ENCODE assay signal across 8 cellular contexts in the genomic region with DNA sequence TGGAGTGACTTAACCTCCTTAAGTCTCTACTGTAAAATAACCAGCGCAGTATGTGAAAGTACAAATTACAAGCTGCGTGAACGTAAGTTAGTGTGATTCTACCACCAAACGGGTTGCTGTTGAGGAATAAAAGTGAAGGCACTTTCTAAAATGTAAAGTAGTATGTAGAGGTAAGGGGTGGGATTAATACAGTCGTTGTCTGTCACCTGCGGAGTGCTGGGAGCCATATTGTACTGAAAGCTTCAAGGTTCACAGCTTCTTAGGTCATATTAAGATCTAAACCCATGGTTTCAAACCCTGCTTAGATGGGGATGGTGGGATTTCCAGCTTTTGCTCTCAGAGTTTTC. TPM values are rescaled to one million over a fixed set of nuclear protein-coding genes. Genes with fewer than 3 reads are reported as not detected.
DNase-seq lines count a peak whose midpoint lies in the region; ATAC-seq and TF ChIP-seq lines count a peak whose summit lies in the region.

No MANE protein-coding gene starts in this region.

- peak overlapping the region; percentile 96 for H3K4me2 ChIP-seq in smooth muscle cell

- peak overlapping the region; percentile 83 to 85 for H3K4me3 ChIP-seq in foreskin fibroblast (ENCODE audit: low read depth in 1 of 2, low read length in 2 of 2)
- peak overlapping the region; percentile 78 for H3K4me3 ChIP-seq in smooth muscle cell

- peaks cover 35% of the 10 kb centered on the region for H4K20me1 ChIP-seq in smooth muscle cell (ENCODE audit: low read depth)

- H3K27me3 ChIP-seq in smooth muscle cell (ENCODE audit: low read depth): no peaks in the 10 kb centered on the region

- WGBS in smooth muscle cell (ENCODE audit: low lambda C conversion rate): 13% methylated on average over 6 of the region's 6 CpGs

- peaks cover 18% of the 10 kb centered on the region for H3F3A ChIP-seq in smooth muscle cell (ENCODE audit: low read depth)

- H3K36me3 ChIP-seq in smooth muscle cell (ENCODE audit: low read depth): no peaks in the 10 kb centered on the region

- no peak for ATAC-seq in activated CD4-positive, alpha-beta T cell treated with anti-CD3 and anti-CD28 coated beads for 36 hours
- ATAC-seq in sciatic nerve: no peak
- no peak for ATAC-seq in GM21515 (IDR thresholded peaks at IDR 0.05; ENCODE audit: unreplicated experiment)

- peak overlapping the region; percentile 53 for H2AFZ ChIP-seq in smooth muscle cell (ENCODE audit: low read depth)

- H3K9me3 ChIP-seq in smooth muscle cell (replicated peaks; ENCODE audit: low read depth): no peaks in the 10 kb centered on the region

- peaks cover 42% of the 10 kb centered on the region for H3K4me1 Mint-ChIP-seq in activated CD4-positive, alpha-beta T cell treated with anti-CD3 and anti-CD28 coated beads for 36 hours

- peaks cover 46% of the 10 kb centered on the region for H3K4me1 ChIP-seq in smooth muscle cell (ENCODE audit: low read depth)

- TF ChIP-seq CTCF in foreskin fibroblast (IDR thresholded peaks at IDR 0.05; ENCODE audit: low read depth, low read length) (no peak), smooth muscle cell (IDR thresholded peaks at IDR 0.05; ENCODE audit: borderline replicate concordance, insufficient read depth, poor library complexity, severe bottlenecking) (no peak)

- peak; percentile 22 for DNase-seq in activated CD4-positive, alpha-beta T cell treated with anti-CD3 and anti-CD28 coated beads for 36 hours
- no peak for DNase-seq in activated CD4-positive, alpha-beta T cell treated with anti-CD3 and anti-CD28 coated beads for 48 hours
- DNase-seq in T follicular helper cell (ENCODE audit: low read depth): peak; percentile 0
- no peak for DNase-seq in foreskin fibroblast
- no peak for DNase-seq in smooth muscle cell (lab: John Stamatoyannopoulos, UW; ENCODE audit: unreplicated experiment)
- no peak for DNase-seq in sciatic nerve (ENCODE audit: low spot score)
- no peak for DNase-seq in SIG-M5 treated with dmso at 0.1 percent for 504 hours (lab: John Stamatoyannopoulos, UW; ENCODE audit: unreplicated experiment)

- peak overlapping the region; percentile 87 for H3K27ac ChIP-seq in smooth muscle cell (ENCODE audit: low read depth)

- H3K27me3 Mint-ChIP-seq in activated CD4-positive, alpha-beta T cell treated with anti-CD3 and anti-CD28 coated beads for 36 hours: no peaks in the 10 kb centered on the region

- CTCF ChIA-PET in activated CD4-positive, alpha-beta T cell treated with anti-CD3 and anti-CD28 coated beads for 36 hours (lab: Charles Lee): interaction anchor here (0.9 to 1.0 kb wide), 2 partner anchors 10 to 103 kb away, joined by 3 read pairs; no protein-coding TSS in a partner anchor

- H3K79me2 ChIP-seq in smooth muscle cell (ENCODE audit: low read depth): peaks cover 92% of the 10 kb centered on the region

- H3K9me3 Mint-ChIP-seq in activated CD4-positive, alpha-beta T cell treated with anti-CD3 and anti-CD28 coated beads for 36 hours (ENCODE audit: low read depth): no peaks in the 10 kb centered on the region

- peak overlapping the region; percentile 100 for H3K4me3 Mint-ChIP-seq in activated CD4-positive, alpha-beta T cell treated with anti-CD3 and anti-CD28 coated beads for 36 hours

- H3K27ac Mint-ChIP-seq in activated CD4-positive, alpha-beta T cell treated with anti-CD3 and anti-CD28 coated beads for 36 hours: peak overlapping the region; percentile 97

- intact Hi-C loops in activated CD4-positive, alpha-beta T cell treated with anti-CD3 and anti-CD28 coated beads for 36 hours (cut with DNase I, micrococcal nuclease): loop anchor here (2.0 to 10.0 kb wide), 8 partner anchors 57 to 1010 kb away; a partner anchor contains a TSS
- intact Hi-C loops in sciatic nerve (cut with DNase I): no loop called here

- peak overlapping the region; percentile 93 for H3K9ac ChIP-seq in smooth muscle cell (ENCODE audit: low read depth)

- peaks cover 10% of the 10 kb centered on the region for H3K36me3 Mint-ChIP-seq in activated CD4-positive, alpha-beta T cell treated with anti-CD3 and anti-CD28 coated beads for 36 hours (ENCODE audit: low read depth)

- POLR2A ChIA-PET in activated CD4-positive, alpha-beta T cell treated with anti-CD3 and anti-CD28 coated beads for 36 hours (lab: Charles Lee): interaction anchor here (0.6 kb wide), 1 partner anchor 204 kb away, joined by 3 read pairs; no protein-coding TSS in a partner anchor

RNA-seq across cellular contexts. Expression of a gene that starts 1.4 kb away (rescaled TPM):
- 10 to 100 TPM; 24.6 to 30.2 TPM for total RNA-seq in activated CD4-positive, alpha-beta T cell treated with anti-CD3 and anti-CD28 coated beads for 36 hours
- total RNA-seq in smooth muscle cell (57.1 and 58.0 TPM in 2 replicates), sciatic nerve (26.3 TPM)
- 42.0 and 43.5 TPM in 2 replicates for polyA plus RNA-seq in smooth muscle cell

RNA-seq across cellular contexts. Expression of a gene that starts 1.6 kb away (rescaled TPM):
- 100 to 1,000 TPM; 111 to 156 TPM for total RNA-seq in activated CD4-positive, alpha-beta T cell treated with anti-CD3 and anti-CD28 coated beads for 36 hours
- 68.7 and 104 TPM in 2 replicates for total RNA-seq in smooth muscle cell
- 58.1 and 82.1 TPM in 2 replicates for polyA plus RNA-seq in smooth muscle cell
- total RNA-seq in sciatic nerve: 80.5 TPM

RNA-seq across cellular contexts. Expression of a gene that starts 57.6 kb away (rescaled TPM):
- 10 to 100 TPM in 1 of 2 experiments, 1 to 10 TPM in 1; 9.9 to 11.1 TPM for total RNA-seq in activated CD4-positive, alpha-beta T cell treated with anti-CD3 and anti-CD28 coated beads for 36 hours
- total RNA-seq in smooth muscle cell: 78.1 and 85.6 TPM in 2 replicates
- 68.9 and 88.0 TPM in 2 replicates for polyA plus RNA-seq in smooth muscle cell
- total RNA-seq in sciatic nerve: 38.5 TPM

Comparison
In these comparisons a context has a peak if more than half of its experiments do, and no peak if none do; other contexts are left out.
1. DNase-seq: peak in activated CD4-positive, alpha-beta T cell treated with anti-CD3 and anti-CD28 coated beads for 36 hours (single experiment) and T follicular helper cell (single experiment); none in activated CD4-positive, alpha-beta T cell treated with anti-CD3 and anti-CD28 coated beads for 48 hours (single experiment), foreskin fibroblast (0 of 2), smooth muscle cell (single experiment), sciatic nerve (single experiment) and SIG-M5 treated with dmso at 0.1 percent for 504 hours (single experiment).